Comparison of ENCODE assay signal across 24 cellular contexts in genomic region chr6:3714111-3714510, GRCh38.
"Had no signal": no experiment of that assay in that cellular context is flagged by ENCODE, and none has a peak within 500 bp of the region (broad histone marks: within the 10 kb centered on the region; RNA-seq: fewer than 3 reads in every experiment).

No MANE protein-coding gene starts in this region.

- H3K27me3 ChIP-seq: hepatocyte, ovary, stomach, testis, thyroid gland, upper lobe of left lung, vagina had no signal

- H3K36me3 ChIP-seq: left ventricle myocardium inferior, ovary, thyroid gland, vagina had no signal

- ATAC-seq: mucosa of descending colon; naive thymus-derived CD4-positive, alpha-beta T cell; natural killer cell treated with Interleukin-12 subunit alpha and Interleukin-12 subunit beta and Interleukin-15 and Interleukin-18, amount 100 ng/mL, for 72 hours; right cardiac atrium; sciatic nerve; stimulated activated naive B cell treated with anti-CD40 and anti-IgM and Interleukin-4, amounts not matched to agents 10 μg/mL and 1 μg/mL and 100 μg/mL, for 72 hours; stimulated activated naive CD8-positive, alpha-beta T cell treated with anti-CD3 and anti-CD28 coated beads, Interleukin-15, Interleukin-2, amounts not matched to agents 100 U/mL and 50 U/mL, for 24 hours had no signal

- H3K4me1 ChIP-seq: left ventricle myocardium inferior, testis had no signal

- H3K9me3 ChIP-seq: ovary, testis, thyroid gland, upper lobe of left lung, vagina had no signal

- DNase-seq: islet precursor cell; left ventricle myocardium inferior; midbrain; mucosa of descending colon; naive thymus-derived CD4-positive, alpha-beta T cell; ovary; retina; right cardiac atrium; stimulated activated CD4-positive, alpha-beta T cell treated with anti-CD3 and anti-CD28 coated beads, Interleukin-12 subunit alpha, Interleukin-12 subunit beta, amount 100 ng/mL, for 4 hours; stimulated activated CD4-positive, alpha-beta T cell treated with anti-CD3 and anti-CD28 coated beads, Interleukin-15, amount 100 ng/mL, for 24 hours; stimulated activated CD4-positive, alpha-beta T cell treated with anti-CD3 and anti-CD28 coated beads, Interleukin-2, amount 100 ng/mL, for 24 hours; stimulated activated CD4-positive, alpha-beta T cell treated with anti-CD3 and anti-CD28 coated beads, Interleukin-4, amount 100 ng/mL, for 1 hour; stimulated activated naive B cell treated with anti-CD40 and anti-IgM and Interleukin-4, amounts not matched to agents 10 μg/mL and 1 μg/mL and 100 μg/mL, for 72 hours; stimulated activated naive CD8-positive, alpha-beta T cell treated with anti-CD3 and anti-CD28 coated beads, Interleukin-15, Interleukin-2, amounts not matched to agents 100 U/mL and 50 U/mL, for 24 hours; stomach; testis; thyroid gland; upper lobe of left lung had no signal

- H3K27ac ChIP-seq: hepatocyte, left ventricle myocardium inferior, ovary, testis, thyroid gland, vagina had no signal

- H3K4me3 ChIP-seq: hepatocyte, left ventricle myocardium inferior, lung, mucosa of descending colon, ovary, skin epidermis, stomach, testis, thyroid gland, upper lobe of left lung, vagina had no signal
